Comparison of ENCODE assay signal across 8 cellular contexts in genomic region chr22:21951931-21952465, GRCh38. TPM values are rescaled to one million over a fixed set of nuclear protein-coding genes. Genes with fewer than 3 reads are reported as not detected.
DNase-seq lines count a peak whose midpoint lies in the region; ATAC-seq and TF ChIP-seq lines count a peak whose summit lies in the region.

No MANE protein-coding gene starts in this region.

- no peaks in the 10 kb centered on the region for H3K9me2 ChIP-seq in Karpas-422 (replicated peaks; ENCODE audit: insufficient read depth, low read length)

- H3K4me2 ChIP-seq in Karpas-422 (ENCODE audit: low read depth, low read length, poor library complexity, severe bottlenecking) = peak overlapping the region; percentile 92

- no peaks in the 10 kb centered on the region for H4K20me1 ChIP-seq in Karpas-422 (ENCODE audit: insufficient read depth, low read depth, low read length)

- DNase-seq in ELR (ENCODE audit: low read depth) (peak; percentile 63), Karpas-422 (peak; percentile 75), Right ventricle myocardium inferior (ENCODE audit: missing footprints) (no peak), osteocyte (ENCODE audit: extremely low spot score, unreplicated experiment) (no peak)
- DNase-seq in activated T-cell treated with anti-CD3 and anti-CD28 coated beads, Interleukin-2, amount 50 U/mL, for 24 hours = peak; percentile 57

- peak overlapping the region; percentile 77; the same call in 1 of the 2 replicates for H2AFZ ChIP-seq in Karpas-422 (ENCODE audit: low read length)

- no peak overlapping the region for H3K27ac ChIP-seq in Karpas-422 (ENCODE audit: low read length)

- H3K27ac Mint-ChIP-seq in activated T-cell treated with anti-CD3 and anti-CD28 coated beads, Interleukin-2, amount 50 U/mL, for 24 hours = peak overlapping the region; percentile 90
- H3K27ac Mint-ChIP-seq in osteocyte (ENCODE audit: unreplicated experiment) = no peak overlapping the region

- intact Hi-C loops in Right ventricle myocardium inferior (cut with DNase I) = loop anchor here (2.0 kb wide), 2 partner anchors 13 to 239 kb away; no protein-coding TSS in a partner anchor

- peaks cover 17% of the 10 kb centered on the region for H3K4me1 ChIP-seq in Karpas-422 (ENCODE audit: low read length)

- no peaks in the 10 kb centered on the region for H3K9me3 Mint-ChIP-seq in activated T-cell treated with anti-CD3 and anti-CD28 coated beads, Interleukin-2, amount 50 U/mL, for 24 hours
- H3K9me3 Mint-ChIP-seq in osteocyte (ENCODE audit: unreplicated experiment) = no peaks in the 10 kb centered on the region

- H3K36me3 ChIP-seq in Karpas-422 (ENCODE audit: insufficient read depth, low read length) = no peaks in the 10 kb centered on the region

- H3K27me3 ChIP-seq in Karpas-422 (ENCODE audit: low read length) = no peaks in the 10 kb centered on the region

- peaks cover 22% of the 10 kb centered on the region for H3K4me1 Mint-ChIP-seq in activated T-cell treated with anti-CD3 and anti-CD28 coated beads, Interleukin-2, amount 50 U/mL, for 24 hours (ENCODE audit: low read depth)
- H3K4me1 Mint-ChIP-seq in osteocyte (ENCODE audit: unreplicated experiment) = peaks cover 24% of the 10 kb centered on the region

- no peak for TF ChIP-seq CTCF in osteocyte (IDR thresholded peaks at IDR 0.05)

- no peaks in the 10 kb centered on the region for H3K9me3 ChIP-seq in Karpas-422 (ENCODE audit: low read length)

- peak; percentile 27 for ATAC-seq in Right ventricle myocardium inferior
- no peak for ATAC-seq in HG03025 (IDR thresholded peaks at IDR 0.05; ENCODE audit: low FRiP score, unreplicated experiment)
- no peak for ATAC-seq in HG03039 (IDR thresholded peaks at IDR 0.05; ENCODE audit: unreplicated experiment)
- no peak for ATAC-seq in GM21529 (IDR thresholded peaks at IDR 0.05; ENCODE audit: unreplicated experiment)

- peak overlapping the region; percentile 86 for H3K4me3 Mint-ChIP-seq in activated T-cell treated with anti-CD3 and anti-CD28 coated beads, Interleukin-2, amount 50 U/mL, for 24 hours
- H3K4me3 Mint-ChIP-seq in osteocyte (ENCODE audit: unreplicated experiment) = peak overlapping the region; percentile 86

- peaks cover 4% of the 10 kb centered on the region for H3K36me3 Mint-ChIP-seq in activated T-cell treated with anti-CD3 and anti-CD28 coated beads, Interleukin-2, amount 50 U/mL, for 24 hours (ENCODE audit: low read depth)
- H3K36me3 Mint-ChIP-seq in osteocyte (ENCODE audit: unreplicated experiment) = no peaks in the 10 kb centered on the region

- peak overlapping the region; percentile 84 for H3K4me3 ChIP-seq in Karpas-422 (ENCODE audit: low read length)

- peak overlapping the region; percentile 91 for H3K9ac ChIP-seq in Karpas-422 (ENCODE audit: low read length)

- peaks cover 21% of the 10 kb centered on the region for H3K79me2 ChIP-seq in Karpas-422 (ENCODE audit: low read length)

- H3K27me3 Mint-ChIP-seq in activated T-cell treated with anti-CD3 and anti-CD28 coated beads, Interleukin-2, amount 50 U/mL, for 24 hours = no peaks in the 10 kb centered on the region
- H3K27me3 Mint-ChIP-seq in osteocyte (ENCODE audit: unreplicated experiment) = no peaks in the 10 kb centered on the region

RNA-seq across cellular contexts. Expression of gene PPM1F, which starts 0.7 kb away (rescaled TPM):
- total RNA-seq in Karpas-422 (2014; rRNA removed; shearing (Covaris generic); ENCODE audit: low replicate concordance) = 21.1 and 47.8 TPM in 2 replicates
- total RNA-seq in Right ventricle myocardium inferior (18.9 TPM), osteocyte (37.6 and 40.2 TPM in 2 replicates)

RNA-seq across cellular contexts. Expression of gene TOP3B, which starts 30.6 kb away (rescaled TPM):
- total RNA-seq in Karpas-422 (2014; rRNA removed; shearing (Covaris generic); ENCODE audit: low replicate concordance) = 38.1 and 72.9 TPM in 2 replicates
- total RNA-seq in Right ventricle myocardium inferior = 10.4 TPM
- 37.0 and 46.0 TPM in 2 replicates for total RNA-seq in osteocyte

Comparison
In these comparisons a context has a peak if more than half of its experiments do, and no peak if none do; other contexts are left out.
1. DNase-seq: peak in ELR (single experiment), Karpas-422 (single experiment) and activated T-cell treated with anti-CD3 and anti-CD28 coated beads, Interleukin-2, amount 50 U/mL, for 24 hours (single experiment); none in Right ventricle myocardium inferior (single experiment) and osteocyte (single experiment).